In the genomic region with DNA sequence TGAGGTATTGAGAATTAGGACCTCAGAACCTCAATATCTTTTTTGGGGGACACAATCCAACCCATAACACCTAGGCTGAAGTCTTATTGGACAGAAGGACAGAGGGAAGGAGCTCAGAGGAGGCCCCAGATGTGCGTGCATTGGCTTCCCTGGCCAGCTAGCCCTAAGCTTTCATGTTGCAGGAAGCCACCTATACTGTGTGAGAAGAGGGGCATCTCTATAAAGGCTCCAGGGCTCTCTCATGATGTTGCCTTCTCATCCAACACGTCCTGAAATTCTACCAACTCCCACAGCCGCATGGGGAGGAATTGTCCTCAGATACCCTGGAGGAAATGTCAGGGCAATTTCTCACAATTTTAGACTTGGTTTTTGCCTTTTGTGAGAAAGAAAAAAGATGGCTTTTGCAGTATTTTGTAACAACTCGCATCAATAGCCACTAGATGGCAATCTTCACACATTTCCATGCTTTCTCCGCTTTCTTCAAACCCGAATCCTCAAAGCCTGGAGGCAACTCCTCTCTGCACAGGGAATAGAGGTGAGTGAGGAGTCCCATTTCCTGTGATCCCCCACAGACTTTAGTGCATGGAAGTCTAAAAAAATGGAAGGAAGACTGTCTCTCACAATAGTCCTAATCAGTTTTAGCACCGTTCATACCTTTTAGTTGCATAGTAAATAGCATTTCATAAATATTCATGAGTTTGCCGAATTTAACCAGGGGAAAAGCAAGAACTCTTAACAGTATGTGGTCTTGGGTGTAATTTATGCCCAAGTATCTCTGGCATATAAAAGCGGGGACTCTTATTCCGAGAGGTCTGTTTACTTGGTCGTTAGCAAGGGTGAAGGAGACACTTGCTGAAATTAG, we compare ENCODE assay signal across 8 cellular contexts. TPM values are rescaled to one million over a fixed set of nuclear protein-coding genes. Genes with fewer than 3 reads are reported as not detected.
A peak's percentile ranks its signal among the peaks of the same experiment; 100 is the strongest.
DNase-seq lines count a peak whose midpoint lies in the region; ATAC-seq, FAIRE-seq and TF ChIP-seq lines count a peak whose summit lies in the region.

No MANE protein-coding gene starts in this region.

- BruUV-seq in endothelial cell of umbilical vein (replicated peaks; lab: Mats Ljungman, UMichigan), result no TSS peak

- no peak for TF ChIP-seq POLR2A in endothelial cell of umbilical vein (IDR thresholded peaks at IDR 0.05; ENCODE audit: low read depth, low read length)

- intact Hi-C loops in endothelial cell of umbilical vein (cut with micrococcal nuclease), result no loop called here
- intact Hi-C loops in mucosa of descending colon (cut with DNase I, micrococcal nuclease), result loop anchor here in 1 of 2 donors (5.0 kb wide), 1 partner anchor 125 kb away; no protein-coding TSS in a partner anchor

- TF ChIP-seq CTCF in endothelial cell of umbilical vein (IDR thresholded peaks at IDR 0.05; ENCODE audit: extremely low read depth in 1 of 2, insufficient read depth in 1 of 2, low read depth in 1 of 2, low read length in 2 of 2) (peak; percentile 41 to 48), mucosa of descending colon (IDR thresholded peaks at IDR 0.05) (peak; percentile 37)

- H3K27ac Mint-ChIP-seq in CD8-positive, alpha-beta memory T cell, result peak overlapping the region in 1 of 8 donors; percentile 25

- peak; percentile 86 for FAIRE-seq in endothelial cell of umbilical vein (lab: Jason Lieb, UNC)

- H3K9me3 Mint-ChIP-seq in CD8-positive, alpha-beta memory T cell, result no peaks in the 10 kb centered on the region

- peaks cover 4 to 5% (median 4%) of the 10 kb centered on the region in 3 donors for H3K4me1 Mint-ChIP-seq in CD8-positive, alpha-beta memory T cell

- dilution Hi-C loops in endothelial cell of umbilical vein (cut with MboI; ENCODE audit: extremely low pct_ligation_motif_present, low sequenced_read_pairs), result no loop called here

- H3K4me1 ChIP-seq in CD8-positive, alpha-beta memory T cell (ENCODE audit: insufficient read depth, low read length), result no peaks in the 10 kb centered on the region
- H3K4me1 ChIP-seq in Karpas-422 (ENCODE audit: low read length) (0 out of 2 replicates have a peak, but pooled peaks cover 2% of the 10 kb centered on the region), endothelial cell of umbilical vein (ENCODE audit: control insufficient read depth, extremely low read depth, insufficient read depth, low read length) (no peaks in the 10 kb centered on the region), mucosa of descending colon (ENCODE audit: low read depth) (no peaks in the 10 kb centered on the region)

- no peaks in the 10 kb centered on the region for H3K9me2 ChIP-seq in Karpas-422 (replicated peaks; ENCODE audit: insufficient read depth, low read length)

- peak overlapping the region; percentile 2 for H3K4me3 ChIP-seq in CD8-positive, alpha-beta memory T cell (ENCODE audit: low read length)
- H3K4me3 ChIP-seq in Karpas-422 (ENCODE audit: low read length) (no peak overlapping the region), endothelial cell of umbilical vein (replicated peaks in 1 of 3; ENCODE audit: insufficient read depth in 1 of 3, low read depth in 1 of 3, low read length in 3 of 3) (no peak overlapping the region), mucosa of descending colon (no peak overlapping the region)

- ATAC-seq in GM18907 (IDR thresholded peaks at IDR 0.05; ENCODE audit: unreplicated experiment) (peak; percentile 69), mucosa of descending colon (peak; percentile 70)

- H3K27me3 ChIP-seq in CD8-positive, alpha-beta memory T cell (ENCODE audit: insufficient read depth, low read length, poor library complexity, severe bottlenecking), result no peaks in the 10 kb centered on the region
- H3K27me3 ChIP-seq in Karpas-422 (ENCODE audit: low read length) (no peaks in the 10 kb centered on the region), endothelial cell of umbilical vein (ENCODE audit: control insufficient read depth in 2 of 2, insufficient read depth in 2 of 2, low read length in 2 of 2) (no peaks in the 10 kb centered on the region)

- H3K9me3 ChIP-seq in CD8-positive, alpha-beta memory T cell (ENCODE audit: low read length), result no peaks in the 10 kb centered on the region
- H3K9me3 ChIP-seq in Karpas-422 (ENCODE audit: low read length) (no peaks in the 10 kb centered on the region), endothelial cell of umbilical vein (replicated peaks; ENCODE audit: control insufficient read depth, insufficient read depth, low read length) (no peaks in the 10 kb centered on the region), mucosa of descending colon (no peaks in the 10 kb centered on the region)

- H3K4me3 Mint-ChIP-seq in CD8-positive, alpha-beta memory T cell, result peak overlapping the region in 5 of 7 donors; percentile 16 to 51 (median 24)

- peak in 2 of 5 donors; percentile 13 to 36 for DNase-seq in CD8-positive, alpha-beta memory T cell
- DNase-seq in Karpas-422, result peak; percentile 74
- DNase-seq in RKO (ENCODE audit: low spot score), result peak; percentile 82
- peak; percentile 44 for DNase-seq in endothelial cell of umbilical vein (ENCODE audit: low read depth, low spot score)
- peak in 1 of 3 donors; percentile 45 for DNase-seq in mucosa of descending colon
- DNase-seq in stimulated activated CD4-positive, alpha-beta T cell treated with anti-CD3 and anti-CD28 coated beads, Interleukin-4, amount 100 ng/mL, for 1 hour, result no peak
- DNase-seq in activated CD4-positive, alpha-beta T cell treated with anti-CD3 and anti-CD28 coated beads for 48 hours, result no peak

- H3K4me2 ChIP-seq in Karpas-422 (ENCODE audit: low read depth, low read length, poor library complexity, severe bottlenecking), result no peak overlapping the region
- no peak overlapping the region for H3K4me2 ChIP-seq in endothelial cell of umbilical vein (ENCODE audit: insufficient read depth, low read length)

- H2AFZ ChIP-seq in Karpas-422 (ENCODE audit: low read length), result no peak overlapping the region; the same call in 1 of the 2 replicates
- H2AFZ ChIP-seq in endothelial cell of umbilical vein (ENCODE audit: low read depth, low read length), result no peak overlapping the region

- no peak overlapping the region for H3K9ac ChIP-seq in Karpas-422 (ENCODE audit: low read length)
- H3K9ac ChIP-seq in endothelial cell of umbilical vein (replicated peaks; ENCODE audit: extremely low read depth, insufficient read depth, low read length), result no peak overlapping the region

- H3K36me3 Mint-ChIP-seq in CD8-positive, alpha-beta memory T cell, result no peaks in the 10 kb centered on the region

- POLR2A ChIA-PET in CD8-positive, alpha-beta memory T cell (lab: Charles Lee), result no interaction called here
- POLR2A ChIA-PET in endothelial cell of umbilical vein (lab: Charles Lee), result no interaction called here

- peaks cover 7 to 20% of the 10 kb centered on the region in 2 donors for H3K27me3 Mint-ChIP-seq in CD8-positive, alpha-beta memory T cell

- H3K79me2 ChIP-seq in Karpas-422 (ENCODE audit: low read length) (no peaks in the 10 kb centered on the region), endothelial cell of umbilical vein (ENCODE audit: control insufficient read depth, insufficient read depth, low read length) (no peaks in the 10 kb centered on the region)

- H4K20me1 ChIP-seq in Karpas-422 (ENCODE audit: insufficient read depth, low read depth, low read length) (no peaks in the 10 kb centered on the region), endothelial cell of umbilical vein (replicated peaks; ENCODE audit: control insufficient read depth, extremely low read depth, insufficient read depth, low read length) (no peaks in the 10 kb centered on the region)

- no peaks in the 10 kb centered on the region for H3K9me1 ChIP-seq in endothelial cell of umbilical vein (replicated peaks; ENCODE audit: control insufficient read depth, extremely low read depth, insufficient read depth, low read length)

- CTCF ChIA-PET in CD8-positive, alpha-beta memory T cell (lab: Charles Lee), result interaction anchor here (1.0 kb wide), 1 partner anchor 9 kb away, joined by 3 read pairs; no protein-coding TSS in a partner anchor
- CTCF ChIA-PET in endothelial cell of umbilical vein (lab: Charles Lee), result interaction anchor here (1.0 to 1.2 kb wide), 2 partner anchors 27 to 153 kb away, joined by 3 read pairs; no protein-coding TSS in a partner anchor

- H3K27ac ChIP-seq in CD8-positive, alpha-beta memory T cell (ENCODE audit: low read depth, low read length), result no peak overlapping the region
- H3K27ac ChIP-seq in Karpas-422 (ENCODE audit: low read length), result no peak overlapping the region
- H3K27ac ChIP-seq in endothelial cell of umbilical vein (ENCODE audit: insufficient read depth, low read depth, low read length), result no peak overlapping the region

- no peaks in the 10 kb centered on the region for H3K36me3 ChIP-seq in CD8-positive, alpha-beta memory T cell (ENCODE audit: insufficient read depth, low read length)
- H3K36me3 ChIP-seq in Karpas-422 (ENCODE audit: insufficient read depth, low read length) (no peaks in the 10 kb centered on the region), endothelial cell of umbilical vein (ENCODE audit: control insufficient read depth in 2 of 2, extremely low read depth in 1 of 2, insufficient read depth in 2 of 2, low read length in 2 of 2) (no peaks in the 10 kb centered on the region), mucosa of descending colon (ENCODE audit: low read depth) (no peaks in the 10 kb centered on the region)

TF ChIP-seq in endothelial cell of umbilical vein, 7 proteins besides CTCF, POLR2A, EP300 and RAD21 (continues in another document):
- TF ChIP-seq EZH2 (IDR thresholded peaks at IDR 0.05; ENCODE audit: borderline replicate concordance, low read depth, low read length, severe bottlenecking), result no peak
- TF ChIP-seq POLR2AphosphoS5 (IDR thresholded peaks at IDR 0.05; ENCODE audit: insufficient read depth, low read depth, low read length), result no peak
- no peak for TF ChIP-seq MAX (IDR thresholded peaks at IDR 0.05; ENCODE audit: insufficient read depth, insufficient read length)
- TF ChIP-seq GATA2 (IDR thresholded peaks at IDR 0.05; ENCODE audit: insufficient read depth, insufficient read length, low read depth, low read length), result no peak
- no peak for TF ChIP-seq FOS (IDR thresholded peaks at IDR 0.05; ENCODE audit: borderline replicate concordance, insufficient read depth, low read length)

RNA-seq across cellular contexts. Expression of gene PPP3R2, which starts 7.4 kb away (rescaled TPM):
- total RNA-seq in CD8-positive, alpha-beta memory T cell, result not detected
- not detected for polyA plus RNA-seq in CD8-positive, alpha-beta memory T cell
- not detected in 2 replicates for total RNA-seq in Karpas-422 (2014; rRNA removed; shearing (Covaris generic); ENCODE audit: low replicate concordance)
- not detected in 2 replicates for total RNA-seq in endothelial cell of umbilical vein
- not detected in 2 replicates for polyA plus RNA-seq in endothelial cell of umbilical vein
- polyA plus RNA-seq in endothelial cell of umbilical vein (2011; cell fraction: cytosol; rRNA removed), result not detected in 2 replicates
- not detected in 2 replicates for polyA plus RNA-seq in endothelial cell of umbilical vein (2011; cell fraction: nucleus; rRNA removed)
- polyA plus RNA-seq in endothelial cell of umbilical vein (2012), result not detected in 2 replicates
- not detected in 2 replicates for polyA minus RNA-seq in endothelial cell of umbilical vein
- not detected for polyA minus RNA-seq in endothelial cell of umbilical vein (2011; cell fraction: cytosol; rRNA and poly(A)+ RNA removed)
- polyA minus RNA-seq in endothelial cell of umbilical vein (2011; cell fraction: nucleus; rRNA and poly(A)+ RNA removed), result not detected in 2 replicates
- not detected for total RNA-seq in mucosa of descending colon

Comparison
In these comparisons a context has a peak if more than half of its experiments do, and no peak if none do; other contexts are left out.
1. DNase-seq: peak in Karpas-422 (single experiment), RKO (single experiment) and endothelial cell of umbilical vein (single experiment); none in stimulated activated CD4-positive, alpha-beta T cell treated with anti-CD3 and anti-CD28 coated beads, Interleukin-4, amount 100 ng/mL, for 1 hour (single experiment) and activated CD4-positive, alpha-beta T cell treated with anti-CD3 and anti-CD28 coated beads for 48 hours (single experiment).